In genomic region chr2:139864821-139865302, GRCh38 we compare ENCODE assay signal across 1 cellular context.
TF ChIP-seq lines count a peak whose summit lies in the region.

No MANE protein-coding gene starts in this region.

TF ChIP-seq in K562, 482 proteins besides CTCF, POLR2A, EP300 and RAD21 (continued from another document and continues in another):
- no peak for TF ChIP-seq RNF219 (CRISPR knock-in tag; IDR thresholded peaks at IDR 0.05)
- no peak for TF ChIP-seq SRF (CRISPR knock-in tag; IDR thresholded peaks at IDR 0.05)
- TF ChIP-seq PML (IDR thresholded peaks at IDR 0.05; ENCODE audit: low read length): peak; percentile 32; the same call in 1 of the 2 replicates
- TF ChIP-seq MAFK (IDR thresholded peaks at IDR 0.05; ENCODE audit: low read length): no peak
- 0 out of 2 replicates have a peak, but pooled peaks have one; percentile 65 for TF ChIP-seq SLC30A9 (CRISPR knock-in tag; IDR thresholded peaks at IDR 0.05)
- TF ChIP-seq CXXC5 (CRISPR knock-in tag; IDR thresholded peaks at IDR 0.05): peak; percentile 64
- TF ChIP-seq ZNF311 (CRISPR knock-in tag; IDR thresholded peaks at IDR 0.05): peak; percentile 95
- TF ChIP-seq HEY1 (CRISPR knock-in tag; IDR thresholded peaks at IDR 0.05; ENCODE audit: borderline replicate concordance): no peak
- peak in 1 of 2 experiments; percentile 30; a peak in 1 of 4 replicates for TF ChIP-seq ZMIZ1 (IDR thresholded peaks at IDR 0.05; ENCODE audit: low read depth in 2 of 2, low read length in 2 of 2)
- TF ChIP-seq MTF1 (CRISPR knock-in tag; IDR thresholded peaks at IDR 0.05; ENCODE audit: borderline replicate concordance): peak; percentile 74; the same call in 1 of the 2 replicates
- no peak for TF ChIP-seq ELF1 (tag; IDR thresholded peaks at IDR 0.05)
- TF ChIP-seq E2F3 (CRISPR knock-in tag; IDR thresholded peaks at IDR 0.05): no peak
- no peak for TF ChIP-seq ZNF121 (CRISPR knock-in tag; conservative IDR thresholded peaks at IDR 0.05)
- TF ChIP-seq IRF9 (tag; IDR thresholded peaks at IDR 0.05): peak; percentile 42; the same call in 1 of the 2 replicates
- no peak for TF ChIP-seq NEUROD1 (IDR thresholded peaks at IDR 0.05; ENCODE audit: borderline replicate concordance, low read depth, low read length, partially characterized antibody)
- peak; percentile 91 to 93 for TF ChIP-seq TRIM24 (IDR thresholded peaks at IDR 0.05)
- peak; percentile 86 for TF ChIP-seq ZNF23 (CRISPR knock-in tag; IDR thresholded peaks at IDR 0.05)
- no peak for TF ChIP-seq CREM (IDR thresholded peaks at IDR 0.05; ENCODE audit: low read depth)
- TF ChIP-seq FIP1L1 (IDR thresholded peaks at IDR 0.05; ENCODE audit: low read depth, low read length, poor library complexity, severe bottlenecking): no peak
- peak; percentile 81 for TF ChIP-seq CEBPB (tag; IDR thresholded peaks at IDR 0.05)
- no peak for TF ChIP-seq MEF2D (tag; conservative IDR thresholded peaks at IDR 0.05; ENCODE audit: low read depth)
- TF ChIP-seq ZBTB40 (IDR thresholded peaks at IDR 0.05): no peak
- no peak for TF ChIP-seq ZBTB40 (CRISPR knock-in tag; IDR thresholded peaks at IDR 0.05)
- TF ChIP-seq EWSR1 (IDR thresholded peaks at IDR 0.05; ENCODE audit: borderline replicate concordance, low read depth, partially characterized antibody): no peak
- TF ChIP-seq ARID3B (CRISPR knock-in tag; IDR thresholded peaks at IDR 0.05; ENCODE audit: borderline replicate concordance): no peak
- TF ChIP-seq GTF2F1 (IDR thresholded peaks at IDR 0.05; ENCODE audit: low read depth, low read length): no peak
- TF ChIP-seq NCOR1 (IDR thresholded peaks at IDR 0.05): peak; percentile 66
- no peak for TF ChIP-seq ZNF699 (CRISPR knock-in tag; IDR thresholded peaks at IDR 0.05; ENCODE audit: insufficient replicate concordance)
- peak; percentile 60; the same call in 1 of the 2 replicates for TF ChIP-seq HOMEZ (CRISPR knock-in tag; IDR thresholded peaks at IDR 0.05)
- TF ChIP-seq ZBTB8A (IDR thresholded peaks at IDR 0.05; ENCODE audit: partially characterized antibody): no peak
- TF ChIP-seq MCM5 (IDR thresholded peaks at IDR 0.05; ENCODE audit: low read depth): no peak
- no peak for TF ChIP-seq HCFC1 (IDR thresholded peaks at IDR 0.05; ENCODE audit: low read depth, low read length)
- no peak for TF ChIP-seq KLF10 (CRISPR knock-in tag; IDR thresholded peaks at IDR 0.05)
- TF ChIP-seq VEZF1 (CRISPR knock-in tag; IDR thresholded peaks at IDR 0.05): no peak
- TF ChIP-seq SMAD4 (CRISPR knock-in tag; conservative IDR thresholded peaks at IDR 0.05): peak; percentile 72
- peak; percentile 88 for TF ChIP-seq ZFP36 (IDR thresholded peaks at IDR 0.05; ENCODE audit: low read depth, low read length, partially characterized antibody)
- TF ChIP-seq NKRF (IDR thresholded peaks at IDR 0.05; ENCODE audit: borderline replicate concordance): no peak
- no peak for TF ChIP-seq POLR3G (IDR thresholded peaks at IDR 0.05; ENCODE audit: extremely low read depth, insufficient read length, insufficient replicate concordance)
- no peak for TF ChIP-seq TAF7 (tag; IDR thresholded peaks at IDR 0.05)
- TF ChIP-seq ZNF175 (CRISPR knock-in tag; IDR thresholded peaks at IDR 0.05; ENCODE audit: low read depth): no peak
